In the genomic region with DNA sequence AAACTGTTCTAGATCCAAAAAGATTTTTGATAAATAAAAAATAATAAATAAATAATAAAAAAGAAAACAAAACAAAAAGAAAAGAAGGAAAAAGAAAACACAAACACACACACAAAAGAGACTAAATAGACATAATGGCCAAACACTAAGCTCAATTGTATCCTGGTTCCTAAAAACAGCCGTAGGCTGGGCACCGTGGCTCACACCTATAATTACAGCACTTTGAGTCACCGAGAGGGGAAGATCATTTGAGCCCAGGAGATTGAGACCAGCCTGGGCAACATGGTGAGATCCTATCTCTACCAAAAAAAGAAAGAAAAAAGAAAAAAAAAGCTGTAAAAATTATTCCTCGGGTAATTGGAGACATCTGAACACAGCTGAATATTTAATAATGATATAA, we compare ENCODE assay signal across 1 cellular context.
TF ChIP-seq lines count a peak whose summit lies in the region.

No MANE protein-coding gene starts in this region.

TF ChIP-seq in HEK293, 187 proteins besides CTCF, POLR2A, EP300 and RAD21:
- TF ChIP-seq ZNF121 (tag by site-specific recombination; IDR thresholded peaks at IDR 0.05): no peak
- no peak for TF ChIP-seq OVOL3 (tag by site-specific recombination; IDR thresholded peaks at IDR 0.05)
- TF ChIP-seq SALL2 (tag by site-specific recombination; IDR thresholded peaks at IDR 0.05; ENCODE audit: borderline replicate concordance): no peak
- peak; percentile 95 for TF ChIP-seq SP7 (tag by site-specific recombination; IDR thresholded peaks at IDR 0.05)
- no peak for TF ChIP-seq ZNF561 (tag by site-specific recombination; IDR thresholded peaks at IDR 0.05; ENCODE audit: borderline replicate concordance)
- no peak for TF ChIP-seq YY2 (tag by site-specific recombination; IDR thresholded peaks at IDR 0.05)
- no peak for TF ChIP-seq KLF7 (tag by site-specific recombination; IDR thresholded peaks at IDR 0.05; ENCODE audit: borderline replicate concordance)
- TF ChIP-seq ZNF324 (tag by site-specific recombination; IDR thresholded peaks at IDR 0.05): no peak
- 0 out of 2 replicates have a peak, but pooled peaks have one; percentile 10 for TF ChIP-seq KLF8 (tag by site-specific recombination; IDR thresholded peaks at IDR 0.05)
- TF ChIP-seq ZNF354C (tag by site-specific recombination; IDR thresholded peaks at IDR 0.05; ENCODE audit: borderline replicate concordance, low read depth): no peak
- no peak for TF ChIP-seq KLF10 (tag by site-specific recombination; IDR thresholded peaks at IDR 0.05)
- TF ChIP-seq ZNF707 (tag by site-specific recombination; IDR thresholded peaks at IDR 0.05): no peak
- TF ChIP-seq ZNF510 (tag by site-specific recombination; IDR thresholded peaks at IDR 0.05; ENCODE audit: insufficient replicate concordance): no peak
